8 cellular contexts compared by ENCODE assay signal in the genomic region with DNA sequence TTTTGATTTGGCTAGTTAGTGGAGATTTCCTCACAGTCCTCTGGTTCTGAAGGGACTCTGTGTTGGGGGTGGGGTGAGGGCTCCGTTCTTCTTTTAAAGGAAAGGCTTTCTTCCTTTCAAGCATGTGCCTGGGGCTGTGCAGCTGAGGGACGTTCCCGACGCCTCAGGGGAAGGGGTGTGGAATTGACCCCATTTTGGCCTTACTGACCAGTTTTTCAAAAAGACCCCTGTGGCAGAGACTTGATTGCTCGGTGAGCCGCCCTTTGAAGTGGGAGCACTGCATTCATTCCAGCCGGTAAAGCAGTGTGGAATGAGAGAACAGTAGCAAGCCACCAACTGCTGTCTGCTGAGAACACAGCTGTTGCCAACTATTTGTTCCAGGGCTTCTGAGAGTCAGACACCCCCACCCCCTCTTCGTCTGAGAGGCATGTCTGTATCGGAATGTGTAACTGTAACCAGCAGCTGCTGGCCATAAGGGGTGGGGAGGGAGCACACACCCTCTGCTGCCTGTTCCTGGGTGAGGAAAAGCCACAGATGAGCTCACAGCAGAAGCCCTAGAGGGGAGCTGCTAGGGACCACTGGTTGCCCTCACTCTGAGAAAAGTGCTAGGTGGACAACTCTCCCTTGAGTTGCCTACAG. TPM values are rescaled to one million over a fixed set of nuclear protein-coding genes. Genes with fewer than 3 reads are reported as not detected.
DNase-seq lines count a peak whose midpoint lies in the region; ATAC-seq and TF ChIP-seq lines count a peak whose summit lies in the region.

No MANE protein-coding gene starts in this region.

- no peaks in the 10 kb centered on the region for H3K27me3 ChIP-seq in GM23338 (ENCODE audit: insufficient read depth)

- peak overlapping the region; percentile 47 for H3K4me2 ChIP-seq in GM23338

- peak overlapping the region; percentile 45; the same call in 1 of the 2 replicates for H3K27ac ChIP-seq in GM23338 (ENCODE audit: low read depth)

- H3F3A ChIP-seq in GM23338 (replicated peaks; ENCODE audit: low read depth), result no peaks in the 10 kb centered on the region

- peaks cover 63% of the 10 kb centered on the region for H3K4me1 ChIP-seq in GM23338 (ENCODE audit: insufficient read depth)

- H3K79me2 ChIP-seq in GM23338 (replicated peaks; ENCODE audit: insufficient read depth), result no peaks in the 10 kb centered on the region; the same call in none of the 2 replicates

- H3K27ac Mint-ChIP-seq in GM23338 (no peak overlapping the region), nephron progenitor cell (peak overlapping the region; percentile 99)
- no peak overlapping the region for H3K27ac Mint-ChIP-seq in stimulated activated memory B cell treated with anti-CD40 and anti-IgM and Interleukin-4, amounts not matched to agents 10 μg/mL and 1 μg/mL and 100 μg/mL, for 72 hours

- peak overlapping the region; percentile 39 for H3K4me3 ChIP-seq in GM23338

- H3K4me1 Mint-ChIP-seq in GM23338 (peaks cover 63% of the 10 kb centered on the region), nephron progenitor cell (peaks cover 98% of the 10 kb centered on the region)
- peaks cover 62% of the 10 kb centered on the region for H3K4me1 Mint-ChIP-seq in stimulated activated memory B cell treated with anti-CD40 and anti-IgM and Interleukin-4, amounts not matched to agents 10 μg/mL and 1 μg/mL and 100 μg/mL, for 72 hours

- H3K9me3 Mint-ChIP-seq in GM23338, result no peaks in the 10 kb centered on the region
- H3K9me3 Mint-ChIP-seq in nephron progenitor cell, result no peaks in the 10 kb centered on the region
- H3K9me3 Mint-ChIP-seq in stimulated activated memory B cell treated with anti-CD40 and anti-IgM and Interleukin-4, amounts not matched to agents 10 μg/mL and 1 μg/mL and 100 μg/mL, for 72 hours, result no peaks in the 10 kb centered on the region

- peaks cover 10% of the 10 kb centered on the region for H3K27me3 Mint-ChIP-seq in GM23338 (ENCODE audit: insufficient read depth, low read depth, poor library complexity)
- no peaks in the 10 kb centered on the region for H3K27me3 Mint-ChIP-seq in nephron progenitor cell (ENCODE audit: low read depth, poor library complexity)
- H3K27me3 Mint-ChIP-seq in stimulated activated memory B cell treated with anti-CD40 and anti-IgM and Interleukin-4, amounts not matched to agents 10 μg/mL and 1 μg/mL and 100 μg/mL, for 72 hours, result no peaks in the 10 kb centered on the region

- DNase-seq in GM23338 (ENCODE audit: low spot score) (peak; percentile 83), SW480 (ENCODE audit: low spot score) (peak; percentile 87), fibroblast of peridontal ligament (ENCODE audit: extremely low read depth) (peak; percentile 91), nephron progenitor cell (peak; percentile 57), NCI-H1048 (lab: John Stamatoyannopoulos, UW) (no peak)

- peak; percentile 66 for ATAC-seq in GM23338
- ATAC-seq in HG03159 (IDR thresholded peaks at IDR 0.05; ENCODE audit: unreplicated experiment), result no peak
- no peak for ATAC-seq in stimulated activated memory B cell treated with anti-CD40 and anti-IgM and Interleukin-4, amounts not matched to agents 10 μg/mL and 1 μg/mL and 100 μg/mL, for 72 hours
- ATAC-seq in HG02759 (IDR thresholded peaks at IDR 0.05; ENCODE audit: unreplicated experiment), result no peak

- no peak for TF ChIP-seq CTCF in GM23338 (conservative IDR thresholded peaks at IDR 0.05; ENCODE audit: low read depth in 2 of 2)
- TF ChIP-seq CTCF in nephron progenitor cell (IDR thresholded peaks at IDR 0.05), result no peak

- H3K36me3 Mint-ChIP-seq in GM23338 (ENCODE audit: low read depth) (peaks cover 2% of the 10 kb centered on the region; the same call in 1 of the 3 replicates), nephron progenitor cell (ENCODE audit: low read depth) (no peaks in the 10 kb centered on the region)
- peaks cover 25% of the 10 kb centered on the region for H3K36me3 Mint-ChIP-seq in stimulated activated memory B cell treated with anti-CD40 and anti-IgM and Interleukin-4, amounts not matched to agents 10 μg/mL and 1 μg/mL and 100 μg/mL, for 72 hours

- H3K36me3 ChIP-seq in GM23338 (ENCODE audit: insufficient read depth), result no peaks in the 10 kb centered on the region

- no peaks in the 10 kb centered on the region for H4K20me1 ChIP-seq in GM23338 (replicated peaks; ENCODE audit: insufficient read depth)

- H2AFZ ChIP-seq in GM23338, result no peak overlapping the region

- H3K9me2 ChIP-seq in GM23338 (ENCODE audit: insufficient read depth), result no peaks in the 10 kb centered on the region

- H3K4me3 Mint-ChIP-seq in GM23338, result peak overlapping the region; percentile 51
- peak overlapping the region; percentile 81 for H3K4me3 Mint-ChIP-seq in nephron progenitor cell
- no peak overlapping the region for H3K4me3 Mint-ChIP-seq in stimulated activated memory B cell treated with anti-CD40 and anti-IgM and Interleukin-4, amounts not matched to agents 10 μg/mL and 1 μg/mL and 100 μg/mL, for 72 hours

TF ChIP-seq in GM23338, 12 proteins besides CTCF, POLR2A, EP300 and RAD21:
- TF ChIP-seq, protein P1, sequence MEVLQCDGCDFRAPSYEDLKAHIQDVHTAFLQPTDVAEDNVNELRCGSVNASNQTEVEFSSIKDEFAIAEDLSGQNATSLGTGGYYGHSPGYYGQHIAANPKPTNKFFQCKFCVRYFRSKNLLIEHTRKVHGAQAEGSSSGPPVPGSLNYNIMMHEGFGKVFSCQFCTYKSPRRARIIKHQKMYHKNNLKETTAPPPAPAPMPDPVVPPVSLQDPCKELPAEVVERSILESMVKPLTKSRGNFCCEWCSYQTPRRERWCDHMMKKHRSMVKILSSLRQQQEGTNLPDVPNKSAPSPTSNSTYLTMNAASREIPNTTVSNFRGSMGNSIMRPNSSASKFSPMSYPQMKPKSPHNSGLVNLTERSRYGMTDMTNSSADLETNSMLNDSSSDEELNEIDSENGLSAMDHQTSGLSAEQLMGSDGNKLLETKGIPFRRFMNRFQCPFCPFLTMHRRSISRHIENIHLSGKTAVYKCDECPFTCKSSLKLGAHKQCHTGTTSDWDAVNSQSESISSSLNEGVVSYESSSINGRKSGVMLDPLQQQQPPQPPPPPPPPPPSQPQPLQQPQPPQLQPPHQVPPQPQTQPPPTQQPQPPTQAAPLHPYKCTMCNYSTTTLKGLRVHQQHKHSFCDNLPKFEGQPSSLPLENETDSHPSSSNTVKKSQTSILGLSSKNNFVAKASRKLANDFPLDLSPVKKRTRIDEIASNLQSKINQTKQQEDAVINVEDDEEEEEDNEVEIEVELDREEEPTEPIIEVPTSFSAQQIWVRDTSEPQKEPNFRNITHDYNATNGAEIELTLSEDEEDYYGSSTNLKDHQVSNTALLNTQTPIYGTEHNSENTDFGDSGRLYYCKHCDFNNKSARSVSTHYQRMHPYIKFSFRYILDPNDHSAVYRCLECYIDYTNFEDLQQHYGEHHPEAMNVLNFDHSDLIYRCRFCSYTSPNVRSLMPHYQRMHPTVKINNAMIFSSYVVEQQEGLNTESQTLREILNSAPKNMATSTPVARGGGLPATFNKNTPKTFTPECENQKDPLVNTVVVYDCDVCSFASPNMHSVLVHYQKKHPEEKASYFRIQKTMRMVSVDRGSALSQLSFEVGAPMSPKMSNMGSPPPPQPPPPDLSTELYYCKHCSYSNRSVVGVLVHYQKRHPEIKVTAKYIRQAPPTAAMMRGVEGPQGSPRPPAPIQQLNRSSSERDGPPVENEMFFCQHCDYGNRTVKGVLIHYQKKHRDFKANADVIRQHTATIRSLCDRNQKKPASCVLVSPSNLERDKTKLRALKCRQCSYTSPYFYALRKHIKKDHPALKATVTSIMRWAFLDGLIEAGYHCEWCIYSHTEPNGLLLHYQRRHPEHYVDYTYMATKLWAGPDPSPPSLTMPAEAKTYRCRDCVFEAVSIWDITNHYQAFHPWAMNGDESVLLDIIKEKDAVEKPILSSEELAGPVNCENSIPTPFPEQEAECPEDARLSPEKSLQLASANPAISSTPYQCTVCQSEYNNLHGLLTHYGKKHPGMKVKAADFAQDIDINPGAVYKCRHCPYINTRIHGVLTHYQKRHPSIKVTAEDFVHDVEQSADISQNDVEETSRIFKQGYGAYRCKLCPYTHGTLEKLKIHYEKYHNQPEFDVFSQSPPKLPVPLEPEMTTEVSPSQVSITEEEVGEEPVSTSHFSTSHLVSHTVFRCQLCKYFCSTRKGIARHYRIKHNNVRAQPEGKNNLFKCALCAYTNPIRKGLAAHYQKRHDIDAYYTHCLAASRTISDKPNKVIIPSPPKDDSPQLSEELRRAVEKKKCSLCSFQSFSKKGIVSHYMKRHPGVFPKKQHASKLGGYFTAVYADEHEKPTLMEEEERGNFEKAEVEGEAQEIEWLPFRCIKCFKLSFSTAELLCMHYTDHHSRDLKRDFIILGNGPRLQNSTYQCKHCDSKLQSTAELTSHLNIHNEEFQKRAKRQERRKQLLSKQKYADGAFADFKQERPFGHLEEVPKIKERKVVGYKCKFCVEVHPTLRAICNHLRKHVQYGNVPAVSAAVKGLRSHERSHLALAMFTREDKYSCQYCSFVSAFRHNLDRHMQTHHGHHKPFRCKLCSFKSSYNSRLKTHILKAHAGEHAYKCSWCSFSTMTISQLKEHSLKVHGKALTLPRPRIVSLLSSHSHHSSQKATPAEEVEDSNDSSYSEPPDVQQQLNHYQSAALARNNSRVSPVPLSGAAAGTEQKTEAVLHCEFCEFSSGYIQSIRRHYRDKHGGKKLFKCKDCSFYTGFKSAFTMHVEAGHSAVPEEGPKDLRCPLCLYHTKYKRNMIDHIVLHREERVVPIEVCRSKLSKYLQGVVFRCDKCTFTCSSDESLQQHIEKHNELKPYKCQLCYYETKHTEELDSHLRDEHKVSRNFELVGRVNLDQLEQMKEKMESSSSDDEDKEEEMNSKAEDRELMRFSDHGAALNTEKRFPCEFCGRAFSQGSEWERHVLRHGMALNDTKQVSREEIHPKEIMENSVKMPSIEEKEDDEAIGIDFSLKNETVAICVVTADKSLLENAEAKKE (CRISPR knock-in tag; IDR thresholded peaks at IDR 0.05), result peak; percentile 58; the same call in 1 of the 2 replicates
- TF ChIP-seq, protein P2, sequence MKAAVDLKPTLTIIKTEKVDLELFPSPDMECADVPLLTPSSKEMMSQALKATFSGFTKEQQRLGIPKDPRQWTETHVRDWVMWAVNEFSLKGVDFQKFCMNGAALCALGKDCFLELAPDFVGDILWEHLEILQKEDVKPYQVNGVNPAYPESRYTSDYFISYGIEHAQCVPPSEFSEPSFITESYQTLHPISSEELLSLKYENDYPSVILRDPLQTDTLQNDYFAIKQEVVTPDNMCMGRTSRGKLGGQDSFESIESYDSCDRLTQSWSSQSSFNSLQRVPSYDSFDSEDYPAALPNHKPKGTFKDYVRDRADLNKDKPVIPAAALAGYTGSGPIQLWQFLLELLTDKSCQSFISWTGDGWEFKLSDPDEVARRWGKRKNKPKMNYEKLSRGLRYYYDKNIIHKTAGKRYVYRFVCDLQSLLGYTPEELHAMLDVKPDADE (IDR thresholded peaks at IDR 0.05), result no peak
- TF ChIP-seq CREB1 (CRISPR knock-in tag; IDR thresholded peaks at IDR 0.05; ENCODE audit: low read depth), result peak; percentile 50
TF ChIP-seq in GM23338: peak in this region for 2.

RNA-seq across cellular contexts. Expression of a gene that starts 33.1 kb away (rescaled TPM):
- 48.5 and 55.7 TPM in 2 replicates for total RNA-seq in GM23338 (2014; rRNA removed; shearing (Covaris generic))
- 5.1 and 7.0 TPM in 2 replicates for polyA plus RNA-seq in GM23338 (2016; fragmentation: Nextera tagmentation; extraction: Ambion mirVana)
